1 cellular context compared by ENCODE assay signal in the genomic region with DNA sequence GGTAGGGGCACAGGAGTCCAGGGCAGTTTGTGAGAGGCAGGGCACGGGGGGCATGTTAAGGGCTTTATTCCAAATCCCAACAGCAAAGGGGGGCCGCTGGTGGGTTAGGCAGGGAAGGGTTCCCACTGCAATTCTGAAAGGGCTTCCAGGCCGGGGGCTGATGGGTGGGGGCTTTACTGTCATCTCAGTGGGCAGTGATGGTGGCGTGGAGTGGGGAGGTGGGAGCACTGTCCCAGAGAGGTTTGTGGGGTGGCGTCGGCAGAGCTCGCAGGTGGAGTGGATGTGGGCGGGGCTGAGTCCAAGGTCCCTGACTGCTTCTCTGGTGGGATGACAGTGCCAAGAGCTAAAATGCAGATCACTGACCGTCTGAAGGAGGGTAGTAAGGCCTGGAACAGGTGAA.
TF ChIP-seq lines count a peak whose summit lies in the region.

No MANE protein-coding gene starts in this region.

TF ChIP-seq in HepG2, 621 proteins besides CTCF, POLR2A, EP300 and RAD21:
- TF ChIP-seq ZNF800 (CRISPR knock-in tag; IDR thresholded peaks at IDR 0.05) (no peak), ZNF746 (CRISPR knock-in tag; IDR thresholded peaks at IDR 0.05) (no peak), KLF13 (CRISPR knock-in tag; IDR thresholded peaks at IDR 0.05) (no peak)
- TF ChIP-seq, protein P1, sequence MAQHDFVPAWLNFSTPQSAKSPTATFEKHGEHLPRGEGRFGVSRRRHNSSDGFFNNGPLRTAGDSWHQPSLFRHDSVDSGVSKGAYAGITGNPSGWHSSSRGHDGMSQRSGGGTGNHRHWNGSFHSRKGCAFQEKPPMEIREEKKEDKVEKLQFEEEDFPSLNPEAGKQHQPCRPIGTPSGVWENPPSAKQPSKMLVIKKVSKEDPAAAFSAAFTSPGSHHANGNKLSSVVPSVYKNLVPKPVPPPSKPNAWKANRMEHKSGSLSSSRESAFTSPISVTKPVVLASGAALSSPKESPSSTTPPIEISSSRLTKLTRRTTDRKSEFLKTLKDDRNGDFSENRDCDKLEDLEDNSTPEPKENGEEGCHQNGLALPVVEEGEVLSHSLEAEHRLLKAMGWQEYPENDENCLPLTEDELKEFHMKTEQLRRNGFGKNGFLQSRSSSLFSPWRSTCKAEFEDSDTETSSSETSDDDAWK (CRISPR knock-in tag; IDR thresholded peaks at IDR 0.05), result no peak
